ENCODE assay signal across 17 cellular contexts in genomic region chr12:124293286-124294003, GRCh38.
"Had no signal": no experiment of that assay in that cellular context is flagged by ENCODE, and none has a peak within 500 bp of the region (broad histone marks: within the 10 kb centered on the region; RNA-seq: fewer than 3 reads in every experiment).

No MANE protein-coding gene starts in this region.

- ATAC-seq: activated CD8-positive, alpha-beta T cell treated with anti-CD3 and anti-CD28 coated beads for 36 hours; activated T-cell treated with anti-CD3 and anti-CD28 coated beads, Interleukin-2, amount 50 U/mL, for 4 hours; pancreas; stimulated activated memory B cell treated with anti-CD40 and anti-IgM and Interleukin-4, amounts not matched to agents 10 μg/mL and 1 μg/mL and 100 μg/mL, for 72 hours had no signal

- H3K36me3 ChIP-seq: adrenal gland, cardiac muscle cell, esophagus squamous epithelium, pancreas, sigmoid colon, tibial artery had no signal

- H3K9me3 ChIP-seq: adrenal gland, esophagus squamous epithelium, pancreas, sigmoid colon, tibial artery had no signal

- H3K4me3 ChIP-seq: adrenal gland, cardiac muscle cell, esophagus squamous epithelium, pancreas, sigmoid colon, tibial artery had no signal

- DNase-seq: activated B cell treated with CpG ODN at 0.5 μM for 24 hours; activated CD4-positive, alpha-beta T cell treated with anti-CD3 and anti-CD28 coated beads for 48 hours; activated CD8-positive, alpha-beta T cell treated with anti-CD3 and anti-CD28 coated beads for 36 hours; activated effector memory CD4-positive, alpha-beta T cell treated with Interleukin-2 at 50 U/mL for 16 hours; activated naive CD4-positive, alpha-beta T cell treated with anti-CD3 and anti-CD28 coated beads, Interleukin-2, amount 50 U/mL, for 16 hours; activated T-cell treated with anti-CD3 and anti-CD28 coated beads, Interleukin-2, amount 50 U/mL, for 4 hours; adrenal gland; esophagus squamous epithelium; hippocampal formation; kidney; pancreas; sigmoid colon; stimulated activated CD4-positive, alpha-beta T cell treated with anti-CD3 and anti-CD28 coated beads, Interleukin-12 subunit alpha, Interleukin-12 subunit beta, amount 100 ng/mL, for 4 hours; T-helper 2 cell; tibial artery had no signal

- FAIRE-seq: kidney, pancreas had no signal

- H3K27ac ChIP-seq: adrenal gland, cardiac muscle cell, esophagus squamous epithelium, pancreas, sigmoid colon, tibial artery had no signal
